Comparison of ENCODE assay signal across 16 cellular contexts in the genomic region with DNA sequence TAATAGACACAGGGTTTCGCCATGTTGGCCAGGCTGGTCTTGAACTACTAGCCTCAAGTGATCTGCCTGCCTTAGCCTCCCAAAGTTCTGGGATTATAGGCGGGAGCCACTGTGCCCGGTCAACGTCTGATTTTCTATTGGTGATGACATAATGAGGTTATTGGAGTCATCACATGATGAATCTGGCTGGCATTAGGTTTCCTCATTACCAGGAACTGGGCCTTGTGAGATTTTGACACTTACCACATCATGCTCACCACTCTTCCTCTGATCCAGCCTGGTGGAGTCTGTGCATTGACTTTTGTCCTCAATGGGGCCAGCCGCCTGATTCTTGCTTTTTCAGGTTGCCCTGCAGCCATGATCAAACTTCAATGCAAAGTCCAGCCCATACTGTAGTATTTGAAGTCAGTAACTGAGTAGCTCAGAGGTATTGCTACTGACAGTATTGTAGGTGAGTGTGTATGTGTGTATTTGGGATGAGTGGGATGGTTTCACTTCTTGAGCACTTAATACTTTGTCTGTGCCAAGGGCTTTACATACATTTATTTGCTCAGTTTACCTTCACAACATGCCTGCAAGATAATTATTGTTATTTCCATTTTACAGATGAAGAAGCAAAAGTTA. TPM values are rescaled to one million over a fixed set of nuclear protein-coding genes. Genes with fewer than 3 reads are reported as not detected.
DNase-seq lines count a peak whose midpoint lies in the region; ATAC-seq, FAIRE-seq and TF ChIP-seq lines count a peak whose summit lies in the region.
"Had no signal": no experiment of that assay in that cellular context is flagged by ENCODE, and none has a peak within 500 bp of the region (broad histone marks: within the 10 kb centered on the region; RNA-seq: fewer than 3 reads in every experiment).

No MANE protein-coding gene starts in this region.

- CTCF ChIA-PET in WTC11 (lab: Charles Lee): interaction anchor here (0.9 kb wide), 1 partner anchor 235 kb away, joined by 3 read pairs; no protein-coding TSS in a partner anchor

- H3K36me3 Mint-ChIP-seq in WTC11 (no peaks in the 10 kb centered on the region), immature natural killer cell (peaks cover 0 to 11% (median 0%) of the 10 kb centered on the region in 3 donors), nephron progenitor cell (ENCODE audit: low read depth) (peaks cover 10% of the 10 kb centered on the region)

- H3K4me3 Mint-ChIP-seq in WTC11 (no peak overlapping the region), immature natural killer cell (peak overlapping the region in 4 of 5 donors; percentile 22 to 54 (median 28)), nephron progenitor cell (no peak overlapping the region)
- H3K4me3 Mint-ChIP-seq: CD8-positive, alpha-beta memory T cell had no signal

- H3K4me1 Mint-ChIP-seq in WTC11: peaks cover 12% of the 10 kb centered on the region
- H3K4me1 Mint-ChIP-seq in immature natural killer cell: peaks cover 17 to 27% of the 10 kb centered on the region in 2 donors
- peaks cover 7% of the 10 kb centered on the region for H3K4me1 Mint-ChIP-seq in nephron progenitor cell

- H3K9me3 Mint-ChIP-seq in WTC11: no peaks in the 10 kb centered on the region
- no peaks in the 10 kb centered on the region for H3K9me3 Mint-ChIP-seq in immature natural killer cell
- H3K9me3 Mint-ChIP-seq in nephron progenitor cell: no peaks in the 10 kb centered on the region
- H3K9me3 Mint-ChIP-seq: CD8-positive, alpha-beta memory T cell had no signal

- peak; percentile 26 for FAIRE-seq in GM12891 (lab: Jason Lieb, UNC)

- no peak for DNase-seq in GM12891 (ENCODE audit: insufficient read length, low spot score)
- DNase-seq in WTC11 (ENCODE audit: low spot score): no peak
- DNase-seq in immature natural killer cell: no peak
- DNase-seq in nephron progenitor cell: no peak
- DNase-seq in GM10266 (ENCODE audit: extremely low spot score): no peak
- DNase-seq in stimulated activated naive CD4-positive, alpha-beta T cell (lab: John Stamatoyannopoulos, UW): no peak
- DNase-seq in stimulated activated CD4-positive, alpha-beta T cell treated with anti-CD3 and anti-CD28 coated beads, Interleukin-2, amount 100 ng/mL, for 48 hours: no peak
- DNase-seq: BE2C; CD8-positive, alpha-beta memory T cell; DND-41; GF-D8; NCI-H1930; NCI-H2171; NCI-H446 treated with DMSO at 0.1 percent for 48 hours; NCI-H774; SHP77 treated with DMSO at 0.1 percent for 48 hours had no signal

- TF ChIP-seq CTCF in WTC11 (IDR thresholded peaks at IDR 0.05) (no peak), nephron progenitor cell (IDR thresholded peaks at IDR 0.05) (no peak), GM10266 (IDR thresholded peaks at IDR 0.05; ENCODE audit: control insufficient read depth, insufficient read depth, low read depth, missing control alignments) (no peak)

- H3K27ac Mint-ChIP-seq in WTC11 (peak overlapping the region; percentile 37; the same call in 1 of the 2 replicates), immature natural killer cell (peak overlapping the region in 5 of 6 donors; percentile 21 to 49 (median 41)), nephron progenitor cell (peak overlapping the region; percentile 49)
- H3K27ac Mint-ChIP-seq: CD8-positive, alpha-beta memory T cell had no signal

- ATAC-seq in WTC11: no peak

- TF ChIP-seq POLR2A in GM12891 (IDR thresholded peaks at IDR 0.05; ENCODE audit: low read depth, low read length): no peak

- H3K27me3 Mint-ChIP-seq in WTC11 (ENCODE audit: low read depth) (no peaks in the 10 kb centered on the region), immature natural killer cell (ENCODE audit: low read depth in 3 of 3) (peaks cover 0 to 3% (median 1%) of the 10 kb centered on the region in 3 donors), nephron progenitor cell (ENCODE audit: low read depth, poor library complexity) (peaks cover 5% of the 10 kb centered on the region)

- POLR2A ChIA-PET in WTC11 (lab: Charles Lee): no interaction called here

TF ChIP-seq in GM12891, 5 proteins besides CTCF, POLR2A, EP300 and RAD21:
- TF ChIP-seq PAX5 (IDR thresholded peaks at IDR 0.05; ENCODE audit: insufficient read depth, low read length, severe bottlenecking) (no peak), POLR2AphosphoS5 (IDR thresholded peaks at IDR 0.05; ENCODE audit: low read depth, low read length) (no peak), SPI1 (IDR thresholded peaks at IDR 0.05; ENCODE audit: low read depth, low read length) (no peak), TAF1 (IDR thresholded peaks at IDR 0.05; ENCODE audit: low read depth, low read length) (no peak), POU2F2 (IDR thresholded peaks at IDR 0.05; ENCODE audit: low read depth, low read length) (no peak)
TF ChIP-seq in GM12891: peak in this region for 0.

TF ChIP-seq in WTC11, 78 proteins besides CTCF, POLR2A, EP300 and RAD21:
- TF ChIP-seq MXD4 (CRISPR knock-in tag; IDR thresholded peaks at IDR 0.05; ENCODE audit: borderline replicate concordance): no peak
- no peak for TF ChIP-seq ETV6 (CRISPR knock-in tag; IDR thresholded peaks at IDR 0.05)
- TF ChIP-seq NFYB (CRISPR knock-in tag; conservative IDR thresholded peaks at IDR 0.05; ENCODE audit: low read depth): no peak
- no peak for TF ChIP-seq EMX1 (CRISPR knock-in tag; IDR thresholded peaks at IDR 0.05)
- TF ChIP-seq, protein P1, sequence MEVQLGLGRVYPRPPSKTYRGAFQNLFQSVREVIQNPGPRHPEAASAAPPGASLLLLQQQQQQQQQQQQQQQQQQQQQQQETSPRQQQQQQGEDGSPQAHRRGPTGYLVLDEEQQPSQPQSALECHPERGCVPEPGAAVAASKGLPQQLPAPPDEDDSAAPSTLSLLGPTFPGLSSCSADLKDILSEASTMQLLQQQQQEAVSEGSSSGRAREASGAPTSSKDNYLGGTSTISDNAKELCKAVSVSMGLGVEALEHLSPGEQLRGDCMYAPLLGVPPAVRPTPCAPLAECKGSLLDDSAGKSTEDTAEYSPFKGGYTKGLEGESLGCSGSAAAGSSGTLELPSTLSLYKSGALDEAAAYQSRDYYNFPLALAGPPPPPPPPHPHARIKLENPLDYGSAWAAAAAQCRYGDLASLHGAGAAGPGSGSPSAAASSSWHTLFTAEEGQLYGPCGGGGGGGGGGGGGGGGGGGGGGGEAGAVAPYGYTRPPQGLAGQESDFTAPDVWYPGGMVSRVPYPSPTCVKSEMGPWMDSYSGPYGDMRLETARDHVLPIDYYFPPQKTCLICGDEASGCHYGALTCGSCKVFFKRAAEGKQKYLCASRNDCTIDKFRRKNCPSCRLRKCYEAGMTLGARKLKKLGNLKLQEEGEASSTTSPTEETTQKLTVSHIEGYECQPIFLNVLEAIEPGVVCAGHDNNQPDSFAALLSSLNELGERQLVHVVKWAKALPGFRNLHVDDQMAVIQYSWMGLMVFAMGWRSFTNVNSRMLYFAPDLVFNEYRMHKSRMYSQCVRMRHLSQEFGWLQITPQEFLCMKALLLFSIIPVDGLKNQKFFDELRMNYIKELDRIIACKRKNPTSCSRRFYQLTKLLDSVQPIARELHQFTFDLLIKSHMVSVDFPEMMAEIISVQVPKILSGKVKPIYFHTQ (CRISPR knock-in tag; IDR thresholded peaks at IDR 0.05): no peak
- TF ChIP-seq, protein P2, sequence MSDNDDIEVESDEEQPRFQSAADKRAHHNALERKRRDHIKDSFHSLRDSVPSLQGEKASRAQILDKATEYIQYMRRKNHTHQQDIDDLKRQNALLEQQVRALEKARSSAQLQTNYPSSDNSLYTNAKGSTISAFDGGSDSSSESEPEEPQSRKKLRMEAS (CRISPR knock-in tag; IDR thresholded peaks at IDR 0.05): no peak
- TF ChIP-seq ZNF232 (CRISPR knock-in tag; IDR thresholded peaks at IDR 0.05): no peak
- TF ChIP-seq, protein P3, sequence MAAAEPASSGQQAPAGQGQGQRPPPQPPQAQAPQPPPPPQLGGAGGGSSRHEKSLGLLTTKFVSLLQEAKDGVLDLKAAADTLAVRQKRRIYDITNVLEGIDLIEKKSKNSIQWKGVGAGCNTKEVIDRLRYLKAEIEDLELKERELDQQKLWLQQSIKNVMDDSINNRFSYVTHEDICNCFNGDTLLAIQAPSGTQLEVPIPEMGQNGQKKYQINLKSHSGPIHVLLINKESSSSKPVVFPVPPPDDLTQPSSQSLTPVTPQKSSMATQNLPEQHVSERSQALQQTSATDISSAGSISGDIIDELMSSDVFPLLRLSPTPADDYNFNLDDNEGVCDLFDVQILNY (CRISPR knock-in tag; IDR thresholded peaks at IDR 0.05): no peak
- TF ChIP-seq, protein P4, sequence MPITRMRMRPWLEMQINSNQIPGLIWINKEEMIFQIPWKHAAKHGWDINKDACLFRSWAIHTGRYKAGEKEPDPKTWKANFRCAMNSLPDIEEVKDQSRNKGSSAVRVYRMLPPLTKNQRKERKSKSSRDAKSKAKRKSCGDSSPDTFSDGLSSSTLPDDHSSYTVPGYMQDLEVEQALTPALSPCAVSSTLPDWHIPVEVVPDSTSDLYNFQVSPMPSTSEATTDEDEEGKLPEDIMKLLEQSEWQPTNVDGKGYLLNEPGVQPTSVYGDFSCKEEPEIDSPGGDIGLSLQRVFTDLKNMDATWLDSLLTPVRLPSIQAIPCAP (CRISPR knock-in tag; IDR thresholded peaks at IDR 0.05): no peak
- no peak for TF ChIP-seq JAZF1 (CRISPR knock-in tag; IDR thresholded peaks at IDR 0.05)
- no peak for TF ChIP-seq TEAD1 (CRISPR knock-in tag; IDR thresholded peaks at IDR 0.05)
- TF ChIP-seq ESRRA (CRISPR knock-in tag; IDR thresholded peaks at IDR 0.05; ENCODE audit: borderline replicate concordance): no peak
- TF ChIP-seq RELA (CRISPR knock-in tag; IDR thresholded peaks at IDR 0.05; ENCODE audit: borderline replicate concordance): no peak
- TF ChIP-seq, protein P5, sequence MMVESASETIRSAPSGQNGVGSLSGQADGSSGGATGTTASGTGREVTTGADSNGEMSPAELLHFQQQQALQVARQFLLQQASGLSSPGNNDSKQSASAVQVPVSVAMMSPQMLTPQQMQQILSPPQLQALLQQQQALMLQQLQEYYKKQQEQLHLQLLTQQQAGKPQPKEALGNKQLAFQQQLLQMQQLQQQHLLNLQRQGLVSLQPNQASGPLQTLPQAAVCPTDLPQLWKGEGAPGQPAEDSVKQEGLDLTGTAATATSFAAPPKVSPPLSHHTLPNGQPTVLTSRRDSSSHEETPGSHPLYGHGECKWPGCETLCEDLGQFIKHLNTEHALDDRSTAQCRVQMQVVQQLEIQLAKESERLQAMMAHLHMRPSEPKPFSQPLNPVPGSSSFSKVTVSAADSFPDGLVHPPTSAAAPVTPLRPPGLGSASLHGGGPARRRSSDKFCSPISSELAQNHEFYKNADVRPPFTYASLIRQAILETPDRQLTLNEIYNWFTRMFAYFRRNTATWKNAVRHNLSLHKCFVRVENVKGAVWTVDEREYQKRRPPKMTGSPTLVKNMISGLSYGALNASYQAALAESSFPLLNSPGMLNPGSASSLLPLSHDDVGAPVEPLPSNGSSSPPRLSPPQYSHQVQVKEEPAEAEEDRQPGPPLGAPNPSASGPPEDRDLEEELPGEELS (CRISPR knock-in tag; IDR thresholded peaks at IDR 0.05): no peak
- no peak for TF ChIP-seq JUN (CRISPR knock-in tag; IDR thresholded peaks at IDR 0.05)

RNA-seq across cellular contexts. Expression of a gene that starts 16.0 kb away (rescaled TPM):
- 1.9 TPM for polyA plus RNA-seq in GM12891 (2012; ENCODE audit: low read depth, missing spikeins)
- total RNA-seq in WTC11 (2021): 32.7 to 35.0 TPM (median 32.7 TPM) in 3 replicates
- polyA plus RNA-seq in immature natural killer cell: 1 to 10 TPM; 1.3 to 4.3 (median 1.6) TPM

RNA-seq across cellular contexts. Expression of a gene that starts 17.3 kb away (rescaled TPM):
- polyA plus RNA-seq in GM12891 (2012; ENCODE audit: low read depth, missing spikeins): 29.3 TPM
- 40.8 to 44.1 TPM (median 42.2 TPM) in 3 replicates for total RNA-seq in WTC11 (2021)
- polyA plus RNA-seq in immature natural killer cell: 10 to 100 TPM; 15.8 to 20.5 (median 20.4) TPM

Comparison
In these comparisons a context has a peak if more than half of its experiments do, and no peak if none do; other contexts are left out.
1. H3K4me3 Mint-ChIP-seq: peak in immature natural killer cell (4 of 5); none in WTC11 (single experiment) and nephron progenitor cell (single experiment).
2. Peak in every context shown above with its lines, with median percentiles within 50 percentile points of each other: H3K27ac Mint-ChIP-seq.